ENCODE assay signal across 26 cellular contexts in the genomic region with DNA sequence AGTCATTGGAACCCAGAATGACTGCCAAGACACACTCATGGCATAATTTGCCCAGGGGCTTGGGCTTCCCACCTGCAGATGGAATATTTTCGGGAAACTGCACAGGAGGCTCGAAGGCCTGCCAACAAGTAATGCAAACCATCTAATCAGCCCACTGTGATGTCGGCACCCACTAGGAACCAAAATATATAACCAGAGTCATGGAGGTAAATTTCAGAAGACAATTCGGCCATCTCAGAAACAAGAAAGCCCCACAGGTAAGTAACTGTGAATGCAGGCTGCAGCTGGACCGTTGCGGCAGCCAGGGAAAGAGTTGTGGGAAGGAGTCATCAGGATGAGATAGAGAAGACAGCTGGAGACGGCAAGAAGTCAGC.
"Had no signal": no experiment of that assay in that cellular context is flagged by ENCODE, and none has a peak within 500 bp of the region (broad histone marks: within the 10 kb centered on the region; RNA-seq: fewer than 3 reads in every experiment).

No MANE protein-coding gene starts in this region.

- H3K4me1 ChIP-seq: body of pancreas had no signal

- H3K27me3 Mint-ChIP-seq: activated CD4-positive, alpha-beta T cell treated with anti-CD3 and anti-CD28 coated beads, Interleukin-2, amount 10 ng/mL, durations not matched to agents 24 days and 14 days; activated naive CD4-positive, alpha-beta T cell treated with anti-CD3 and anti-CD28 coated beads, Interleukin-2, amount 50 U/mL, for 24 hours had no signal

- DNase-seq: activated CD4-positive, alpha-beta memory T cell treated with anti-CD3 and anti-CD28 coated beads for 36 hours; activated CD4-positive, alpha-beta T cell treated with anti-CD3 and anti-CD28 coated beads for 36 hours; activated CD4-positive, CD25-positive, alpha-beta regulatory T cell; activated CD4-positive, CD25-positive, alpha-beta regulatory T cell treated with anti-CD3 and anti-CD28 coated beads, Interleukin-2, amount 50 U/mL, for 72 hours; activated CD8-positive, alpha-beta T cell treated with anti-CD3 and anti-CD28 coated beads, Interleukin-2, amount 10 ng/mL, durations not matched to agents 7 days and 5 days; activated effector memory CD4-positive, alpha-beta T cell treated with Interleukin-2 at 50 U/mL for 16 hours; activated naive CD4-positive, alpha-beta T cell treated with anti-CD3 and anti-CD28 coated beads for 36 hours; activated naive CD8-positive, alpha-beta T cell treated with anti-CD3 and anti-CD28 coated beads for 36 hours; activated naive CD8-positive, alpha-beta T cell treated with anti-CD3 and anti-CD28 coated beads, Interleukin-2, amount 50 U/mL, for 24 hours; activated T-cell treated with anti-CD3 and anti-CD28 coated beads, Interleukin-2, amount 50 U/mL, for 4 hours; adrenal gland; amygdala; aorta; body of pancreas; caudate nucleus; effector CD4-positive, alpha-beta T cell; effector memory CD8-positive, alpha-beta T cell; erythroblast; esophagus squamous epithelium; foreskin melanocyte; T-helper 2 cell had no signal

- H3K4me1 Mint-ChIP-seq: activated naive CD4-positive, alpha-beta T cell treated with anti-CD3 and anti-CD28 coated beads, Interleukin-2, amount 50 U/mL, for 24 hours had no signal

- H3K4me3 Mint-ChIP-seq: activated CD4-positive, alpha-beta memory T cell treated with anti-CD3 and anti-CD28 coated beads for 36 hours; activated CD4-positive, alpha-beta T cell treated with anti-CD3 and anti-CD28 coated beads for 36 hours; activated CD4-positive, alpha-beta T cell treated with anti-CD3 and anti-CD28 coated beads, Interleukin-2, amount 10 ng/mL, durations not matched to agents 24 days and 14 days; activated CD8-positive, alpha-beta T cell treated with anti-CD3 and anti-CD28 coated beads, Interleukin-2, amount 10 ng/mL, durations not matched to agents 7 days and 5 days; activated naive CD4-positive, alpha-beta T cell treated with anti-CD3 and anti-CD28 coated beads for 36 hours; activated naive CD4-positive, alpha-beta T cell treated with anti-CD3 and anti-CD28 coated beads, Interleukin-2, amount 50 U/mL, for 24 hours; activated naive CD8-positive, alpha-beta T cell treated with anti-CD3 and anti-CD28 coated beads for 36 hours; activated naive CD8-positive, alpha-beta T cell treated with anti-CD3 and anti-CD28 coated beads, Interleukin-2, amount 50 U/mL, for 24 hours; activated T-cell treated with anti-CD3 and anti-CD28 coated beads, Interleukin-2, amount 50 U/mL, for 4 hours; activated T-helper 17 cell treated with anti-CD3 and anti-CD28 coated beads, Interleukin-2, amount 50 U/mL, for 72 hours; dendritic cell treated with granulocyte-macrophage colony-stimulating factor and Interleukin-4, amounts not matched to agents 40 ng/mL and 50 ng/mL, for 4 days; effector memory CD8-positive, alpha-beta T cell had no signal

- H3K36me3 Mint-ChIP-seq: activated CD4-positive, alpha-beta memory T cell treated with anti-CD3 and anti-CD28 coated beads for 36 hours had no signal

- H3K27me3 ChIP-seq: adrenal gland, body of pancreas had no signal

- H3K27ac ChIP-seq: adrenal gland, body of pancreas, esophagus squamous epithelium had no signal

- ATAC-seq: activated CD4-positive, alpha-beta T cell treated with anti-CD3 and anti-CD28 coated beads for 36 hours; activated CD8-positive, alpha-beta T cell treated with anti-CD3 and anti-CD28 coated beads, Interleukin-2, amount 10 ng/mL, durations not matched to agents 7 days and 5 days; activated naive CD8-positive, alpha-beta T cell treated with anti-CD3 and anti-CD28 coated beads, Interleukin-2, amount 50 U/mL, for 24 hours; activated T-cell treated with anti-CD3 and anti-CD28 coated beads, Interleukin-2, amount 50 U/mL, for 4 hours; activated T-helper 17 cell treated with anti-CD3 and anti-CD28 coated beads, Interleukin-2, amount 50 U/mL, for 72 hours; body of pancreas; effector memory CD8-positive, alpha-beta T cell; SK-N-SH treated with all-trans-retinoic acid at 6 μM for 48 hours had no signal

- H3K36me3 ChIP-seq: adrenal gland, esophagus squamous epithelium had no signal

- H3K4me3 ChIP-seq: adrenal gland, body of pancreas, esophagus squamous epithelium had no signal

- H3K9me3 Mint-ChIP-seq: activated CD4-positive, alpha-beta memory T cell treated with anti-CD3 and anti-CD28 coated beads for 36 hours; activated naive CD4-positive, alpha-beta T cell treated with anti-CD3 and anti-CD28 coated beads, Interleukin-2, amount 50 U/mL, for 24 hours; activated naive CD8-positive, alpha-beta T cell treated with anti-CD3 and anti-CD28 coated beads, Interleukin-2, amount 50 U/mL, for 24 hours; activated T-cell treated with anti-CD3 and anti-CD28 coated beads, Interleukin-2, amount 50 U/mL, for 4 hours; activated T-helper 17 cell treated with anti-CD3 and anti-CD28 coated beads, Interleukin-2, amount 50 U/mL, for 72 hours; dendritic cell treated with granulocyte-macrophage colony-stimulating factor and Interleukin-4, amounts not matched to agents 40 ng/mL and 50 ng/mL, for 4 days; effector memory CD8-positive, alpha-beta T cell had no signal

- H3K27ac Mint-ChIP-seq: activated CD4-positive, alpha-beta memory T cell treated with anti-CD3 and anti-CD28 coated beads for 36 hours; activated CD4-positive, alpha-beta T cell treated with anti-CD3 and anti-CD28 coated beads for 36 hours; activated CD4-positive, alpha-beta T cell treated with anti-CD3 and anti-CD28 coated beads, Interleukin-2, amount 10 ng/mL, durations not matched to agents 24 days and 14 days; activated naive CD4-positive, alpha-beta T cell treated with anti-CD3 and anti-CD28 coated beads for 36 hours; activated naive CD4-positive, alpha-beta T cell treated with anti-CD3 and anti-CD28 coated beads, Interleukin-2, amount 50 U/mL, for 24 hours; activated naive CD8-positive, alpha-beta T cell treated with anti-CD3 and anti-CD28 coated beads for 36 hours; activated naive CD8-positive, alpha-beta T cell treated with anti-CD3 and anti-CD28 coated beads, Interleukin-2, amount 50 U/mL, for 24 hours; activated T-helper 17 cell treated with anti-CD3 and anti-CD28 coated beads, Interleukin-2, amount 50 U/mL, for 72 hours; dendritic cell treated with granulocyte-macrophage colony-stimulating factor and Interleukin-4, amounts not matched to agents 40 ng/mL and 50 ng/mL, for 4 days had no signal

- H3K9me3 ChIP-seq: adrenal gland, body of pancreas, esophagus squamous epithelium had no signal
